19 cellular contexts compared by ENCODE assay signal in genomic region chr6:11900662-11901598, GRCh38.
DNase-seq lines count a peak whose midpoint lies in the region; ATAC-seq and TF ChIP-seq lines count a peak whose summit lies in the region.
"Had no signal": no experiment of that assay in that cellular context is flagged by ENCODE, and none has a peak within 500 bp of the region (broad histone marks: within the 10 kb centered on the region; RNA-seq: fewer than 3 reads in every experiment).

No MANE protein-coding gene starts in this region.

- peak overlapping the region; percentile 11 for H3K4me3 Mint-ChIP-seq in activated CD4-positive, alpha-beta T cell treated with anti-CD3 and anti-CD28 coated beads, Interleukin-2, amount 10 ng/mL, durations not matched to agents 7 days and 5 days
- H3K4me3 Mint-ChIP-seq: activated B cell treated with CpG ODN at 0.5 μM for 24 hours, memory B cell had no signal

- CTCF ChIA-PET in activated CD4-positive, alpha-beta T cell treated with anti-CD3 and anti-CD28 coated beads, Interleukin-2, amount 10 ng/mL, durations not matched to agents 7 days and 5 days (lab: Charles Lee): interaction anchor here (1.0 kb wide), 1 partner anchor 168 kb away, joined by 3 read pairs; no protein-coding TSS in a partner anchor
- CTCF ChIA-PET in HEK293T (lab: Yijun Ruan, JAX): no interaction called here

- DNase-seq in activated CD4-positive, alpha-beta T cell treated with anti-CD3 and anti-CD28 coated beads, Interleukin-2, amount 10 ng/mL, durations not matched to agents 7 days and 5 days: no peak
- DNase-seq in activated CD4-positive, alpha-beta T cell treated with anti-CD3 and anti-CD28 coated beads, Interleukin-2, amount 50 U/mL, for 1 hour: no peak
- DNase-seq in MM.1S: peak; percentile 75
- peak; percentile 9 for DNase-seq in astrocyte of the hippocampus (ENCODE audit: low read depth, low spot score)
- no peak for DNase-seq in stimulated activated CD4-positive, alpha-beta T cell treated with anti-CD3 and anti-CD28 coated beads, Interleukin-4, amount 100 ng/mL, for 1 hour
- no peak for DNase-seq in omental fat pad (ENCODE audit: low spot score)
- no peak for DNase-seq in HEK293T (ENCODE audit: extremely low spot score)
- DNase-seq: activated B cell treated with CpG ODN at 0.5 μM for 24 hours; activated effector memory CD4-positive, alpha-beta T cell treated with anti-CD3 and anti-CD28 coated beads, Interleukin-2, amount 50 U/mL, for 16 hours; Calu3; NCI-H1105 treated with DMSO at 0.1 percent for 48 hours; NCI-H345; occipital lobe; SK-N-SH; spleen had no signal

- H3K4me3 ChIP-seq in MM.1S (ENCODE audit: low read length) (peak overlapping the region; percentile 61), mucosa of stomach (ENCODE audit: low read length) (no peak overlapping the region)
- H3K4me3 ChIP-seq: spleen, thoracic aorta had no signal

- no peaks in the 10 kb centered on the region for H3K27me3 ChIP-seq in MM.1S (replicated peaks; ENCODE audit: insufficient read depth, low read length)
- H3K27me3 ChIP-seq in mucosa of stomach (ENCODE audit: control insufficient read depth, insufficient read depth, low read length): no peaks in the 10 kb centered on the region
- H3K27me3 ChIP-seq: spleen had no signal

- H3K27ac ChIP-seq in MM.1S (ENCODE audit: low read length): peak overlapping the region; percentile 82
- H3K27ac ChIP-seq: spleen, thoracic aorta had no signal

- H3K27me3 Mint-ChIP-seq in activated CD4-positive, alpha-beta T cell treated with anti-CD3 and anti-CD28 coated beads, Interleukin-2, amount 10 ng/mL, durations not matched to agents 7 days and 5 days: peaks cover 9% of the 10 kb centered on the region

- H3K9me3 ChIP-seq in MM.1S (replicated peaks; ENCODE audit: insufficient read depth, low read length): no peaks in the 10 kb centered on the region
- H3K9me3 ChIP-seq in mucosa of stomach (ENCODE audit: control insufficient read depth, low read length): no peaks in the 10 kb centered on the region
- H3K9me3 ChIP-seq: SK-N-SH, spleen, thoracic aorta had no signal

- TF ChIP-seq CTCF in MM.1S (IDR thresholded peaks at IDR 0.05; ENCODE audit: low read length): no peak
- TF ChIP-seq CTCF in omental fat pad (IDR thresholded peaks at IDR 0.05): no peak

- H3K9me3 Mint-ChIP-seq in activated CD4-positive, alpha-beta T cell treated with anti-CD3 and anti-CD28 coated beads, Interleukin-2, amount 10 ng/mL, durations not matched to agents 7 days and 5 days: peaks cover 5% of the 10 kb centered on the region
- H3K9me3 Mint-ChIP-seq: activated B cell treated with CpG ODN at 0.5 μM for 24 hours had no signal

- no peaks in the 10 kb centered on the region for H3K36me3 ChIP-seq in MM.1S (replicated peaks; ENCODE audit: insufficient read depth, low read length)
- no peaks in the 10 kb centered on the region for H3K36me3 ChIP-seq in mucosa of stomach (ENCODE audit: control insufficient read depth, insufficient read depth, low read length)
- H3K36me3 ChIP-seq: spleen, thoracic aorta had no signal

- peak overlapping the region; percentile 73 for H2AFZ ChIP-seq in MM.1S (ENCODE audit: low read length)

- no peaks in the 10 kb centered on the region for H3K79me2 ChIP-seq in MM.1S (ENCODE audit: low read length)

- peak overlapping the region; percentile 15 for H3K27ac Mint-ChIP-seq in activated CD4-positive, alpha-beta T cell treated with anti-CD3 and anti-CD28 coated beads, Interleukin-2, amount 10 ng/mL, durations not matched to agents 7 days and 5 days
- H3K27ac Mint-ChIP-seq: activated B cell treated with CpG ODN at 0.5 μM for 24 hours, memory B cell had no signal

- ATAC-seq in omental fat pad (ENCODE audit: low FRiP score): no peak
- ATAC-seq: esophagus mucosa had no signal

- peak overlapping the region; percentile 73 for H3K9ac ChIP-seq in MM.1S (ENCODE audit: low read length)
- peak overlapping the region; percentile 19 for H3K9ac ChIP-seq in mucosa of stomach (ENCODE audit: low read length)
- H3K9ac ChIP-seq: SK-N-SH had no signal

- H3K4me1 ChIP-seq in MM.1S (ENCODE audit: low read length) (peaks cover 11% of the 10 kb centered on the region), mucosa of stomach (ENCODE audit: control insufficient read depth, insufficient read depth, low read length) (no peaks in the 10 kb centered on the region)
- H3K4me1 ChIP-seq: spleen had no signal

- H3K4me1 Mint-ChIP-seq in activated CD4-positive, alpha-beta T cell treated with anti-CD3 and anti-CD28 coated beads, Interleukin-2, amount 10 ng/mL, durations not matched to agents 7 days and 5 days: peaks cover 14% of the 10 kb centered on the region

- no peaks in the 10 kb centered on the region for H3K9me2 ChIP-seq in MM.1S (replicated peaks; ENCODE audit: insufficient read depth, low read length)
- H3K9me2 ChIP-seq: SK-N-SH had no signal

- POLR2A ChIA-PET in activated CD4-positive, alpha-beta T cell treated with anti-CD3 and anti-CD28 coated beads, Interleukin-2, amount 10 ng/mL, durations not matched to agents 7 days and 5 days (lab: Charles Lee): no interaction called here
- POLR2A ChIA-PET in HEK293T (lab: Yijun Ruan, JAX): no interaction called here

- H3F3A ChIP-seq in MM.1S (ENCODE audit: insufficient read depth, low read length): peaks cover 8% of the 10 kb centered on the region

- H3K36me3 Mint-ChIP-seq in activated CD4-positive, alpha-beta T cell treated with anti-CD3 and anti-CD28 coated beads, Interleukin-2, amount 10 ng/mL, durations not matched to agents 7 days and 5 days (ENCODE audit: low read depth): no peaks in the 10 kb centered on the region

- peak overlapping the region; percentile 77 for H3K4me2 ChIP-seq in MM.1S (ENCODE audit: low read depth, low read length)
- H3K4me2 ChIP-seq: SK-N-SH had no signal

- no peaks in the 10 kb centered on the region for H4K20me1 ChIP-seq in MM.1S (ENCODE audit: insufficient read depth, low read length)

TF ChIP-seq in HEK293T, 16 proteins besides CTCF, POLR2A, EP300 and RAD21:
- TF ChIP-seq HDGF (IDR thresholded peaks at IDR 0.05; ENCODE audit: borderline replicate concordance): no peak
- TF ChIP-seq FOXA1 (IDR thresholded peaks at IDR 0.05): no peak
- TF ChIP-seq PKNOX1 (IDR thresholded peaks at IDR 0.05): no peak
- TF ChIP-seq ELF4 (IDR thresholded peaks at IDR 0.05): no peak
- TF ChIP-seq ARNT (IDR thresholded peaks at IDR 0.05): no peak
- no peak for TF ChIP-seq ZNF384 (IDR thresholded peaks at IDR 0.05)
- no peak for TF ChIP-seq LEF1 (IDR thresholded peaks at IDR 0.05; ENCODE audit: borderline replicate concordance)
- no peak for TF ChIP-seq TARDBP (IDR thresholded peaks at IDR 0.05)
- no peak for TF ChIP-seq BHLHE40 (IDR thresholded peaks at IDR 0.05; ENCODE audit: borderline replicate concordance)
- no peak for TF ChIP-seq SP1 (IDR thresholded peaks at IDR 0.05)
- TF ChIP-seq SUZ12 (IDR thresholded peaks at IDR 0.05): no peak
- no peak for TF ChIP-seq FOXK2 (IDR thresholded peaks at IDR 0.05)
- TF ChIP-seq L3MBTL2 (conservative IDR thresholded peaks at IDR 0.05): no peak
- no peak for TF ChIP-seq NFRKB (IDR thresholded peaks at IDR 0.05)
- no peak for TF ChIP-seq CTBP1 (IDR thresholded peaks at IDR 0.05; ENCODE audit: borderline replicate concordance)
- no peak for TF ChIP-seq FOXM1 (IDR thresholded peaks at IDR 0.05; ENCODE audit: borderline replicate concordance)

Comparison
In these comparisons a context has a peak if more than half of its experiments do, and no peak if none do; other contexts are left out.
1. DNase-seq: peak in MM.1S (single experiment) and astrocyte of the hippocampus (single experiment); none in activated CD4-positive, alpha-beta T cell treated with anti-CD3 and anti-CD28 coated beads, Interleukin-2, amount 10 ng/mL, durations not matched to agents 7 days and 5 days (single experiment), activated CD4-positive, alpha-beta T cell treated with anti-CD3 and anti-CD28 coated beads, Interleukin-2, amount 50 U/mL, for 1 hour (single experiment), stimulated activated CD4-positive, alpha-beta T cell treated with anti-CD3 and anti-CD28 coated beads, Interleukin-4, amount 100 ng/mL, for 1 hour (single experiment), omental fat pad (single experiment) and HEK293T (single experiment).